In the genomic region with DNA sequence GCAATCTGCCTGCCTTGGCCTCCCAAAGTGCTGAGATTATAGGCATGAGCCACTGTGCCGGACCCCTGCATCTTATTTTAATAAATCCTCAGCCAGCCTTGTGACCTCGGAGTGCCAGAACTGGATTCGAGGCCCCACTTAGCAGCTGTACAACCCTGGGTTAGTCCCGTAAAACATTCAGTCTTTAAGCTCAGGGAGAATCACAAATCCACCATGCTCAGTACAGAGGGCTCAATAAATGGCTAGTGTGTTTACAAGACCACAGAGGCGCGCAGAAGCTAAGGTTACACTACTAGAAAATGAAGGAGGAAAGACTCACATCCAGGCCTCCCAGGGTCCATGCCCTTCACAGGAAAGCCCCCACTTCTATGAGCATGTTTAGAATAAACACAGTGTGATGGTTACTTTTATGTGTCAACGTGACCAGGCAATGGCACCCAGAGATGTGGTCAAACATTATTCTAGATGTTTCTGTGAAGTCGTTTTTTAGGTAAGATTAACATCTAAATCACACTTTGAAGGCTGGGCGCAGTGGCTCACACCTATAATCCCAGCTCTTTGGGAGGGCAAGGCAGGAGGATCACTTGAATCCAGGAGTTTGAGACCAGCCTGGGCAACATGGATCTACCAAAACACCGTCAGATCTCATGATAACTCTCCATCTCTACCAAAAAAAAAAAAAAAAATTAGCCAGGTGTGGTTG, we compare ENCODE assay signal across 15 cellular contexts. TPM values are rescaled to one million over a fixed set of nuclear protein-coding genes. Genes with fewer than 3 reads are reported as not detected.
DNase-seq lines count a peak whose midpoint lies in the region; ATAC-seq and TF ChIP-seq lines count a peak whose summit lies in the region.
"Had no signal": no experiment of that assay in that cellular context is flagged by ENCODE, and none has a peak within 500 bp of the region (broad histone marks: within the 10 kb centered on the region; RNA-seq: fewer than 3 reads in every experiment).

No MANE protein-coding gene starts in this region.

- no peaks in the 10 kb centered on the region for H3K9me2 ChIP-seq in HCT116 (ENCODE audit: insufficient read depth)

- H4K20me1 ChIP-seq in HCT116 (ENCODE audit: insufficient read depth): no peaks in the 10 kb centered on the region

- no peak for TF ChIP-seq CTCF in HCT116 (IDR thresholded peaks at IDR 0.05 in 2 of 3, conservative IDR thresholded peaks at IDR 0.05 in 1 of 3; ENCODE audit: borderline replicate concordance in 1 of 3, insufficient read depth in 1 of 3, low read depth in 2 of 3, low read length in 2 of 3)
- no peak for TF ChIP-seq CTCF in RWPE1 (conservative IDR thresholded peaks at IDR 0.05; ENCODE audit: low read depth)
- TF ChIP-seq CTCF in foreskin keratinocyte (conservative IDR thresholded peaks at IDR 0.05): no peak

- H3K27ac ChIP-seq in HCT116 (ENCODE audit: low read depth, low read length) (peak overlapping the region; percentile 80), RWPE1 (peak overlapping the region; percentile 96), foreskin keratinocyte (peak overlapping the region; percentile 7)
- H3K27ac ChIP-seq: cardiac muscle cell, GM23248, parathyroid adenoma had no signal

- RAD21 ChIA-PET in HCT116 (lab: Charles Lee; ENCODE audit: low non-redundant PET in 1 of 2, low total read pairs in 2 of 2, uncharacterized antibody in 2 of 2, unreplicated experiment in 2 of 2): no interaction called here

- no TSS peak for BruUV-seq in HCT116 (replicated peaks; lab: Mats Ljungman, UMichigan)

- ATAC-seq in HCT116 (no peak), foreskin keratinocyte (no peak), HG03432 (IDR thresholded peaks at IDR 0.05; ENCODE audit: unreplicated experiment) (no peak), GM18858 (IDR thresholded peaks at IDR 0.05; ENCODE audit: unreplicated experiment) (no peak)
- no peak for ATAC-seq in stimulated activated memory B cell treated with anti-CD40 and anti-IgM and Interleukin-4, amounts not matched to agents 10 μg/mL and 1 μg/mL and 100 μg/mL, for 72 hours

- peaks cover 23 to 60% of the 10 kb centered on the region in 2 experiments for H3K4me1 ChIP-seq in HCT116 (ENCODE audit: control insufficient read depth in 1 of 2, insufficient read depth in 2 of 2, low read length in 2 of 2)
- H3K4me1 ChIP-seq in foreskin keratinocyte: peaks cover 18% of the 10 kb centered on the region
- H3K4me1 ChIP-seq: parathyroid adenoma had no signal

- no peaks in the 10 kb centered on the region for H3K9me3 ChIP-seq in HCT116 (ENCODE audit: control insufficient read depth in 1 of 2, insufficient read depth in 1 of 2, low read depth in 1 of 2, low read length in 2 of 2)

- peaks cover 39% of the 10 kb centered on the region for H3K4me1 Mint-ChIP-seq in stimulated activated memory B cell treated with anti-CD40 and anti-IgM and Interleukin-4, amounts not matched to agents 10 μg/mL and 1 μg/mL and 100 μg/mL, for 72 hours

- no peak overlapping the region for H3K4me3 Mint-ChIP-seq in stimulated activated memory B cell treated with anti-CD40 and anti-IgM and Interleukin-4, amounts not matched to agents 10 μg/mL and 1 μg/mL and 100 μg/mL, for 72 hours
- H3K4me3 Mint-ChIP-seq: activated naive CD4-positive, alpha-beta T cell treated with anti-CD3 and anti-CD28 coated beads for 36 hours had no signal

- peak overlapping the region; percentile 93 for H3K27ac Mint-ChIP-seq in stimulated activated memory B cell treated with anti-CD40 and anti-IgM and Interleukin-4, amounts not matched to agents 10 μg/mL and 1 μg/mL and 100 μg/mL, for 72 hours
- H3K27ac Mint-ChIP-seq: activated naive CD4-positive, alpha-beta T cell treated with anti-CD3 and anti-CD28 coated beads for 36 hours had no signal

- DNase-seq in HCT116 (ENCODE audit: low read depth, low spot score) (no peak), RWPE1 (ENCODE audit: low spot score) (no peak), foreskin keratinocyte (no peak), midbrain (lab: John Stamatoyannopoulos, UW) (no peak)
- DNase-seq: activated naive CD4-positive, alpha-beta T cell treated with anti-CD3 and anti-CD28 coated beads for 36 hours; GM23248; NCI-H1105 treated with DMSO at 0.1 percent for 48 hours; OCI-M1; stimulated activated CD4-positive, alpha-beta T cell treated with anti-CD3 and anti-CD28 coated beads, Interleukin-12 subunit alpha, Interleukin-12 subunit beta, amount 100 ng/mL, for 4 hours; WERI-Rb-1 had no signal

- H3K27me3 ChIP-seq in HCT116 (ENCODE audit: insufficient read depth, low read length) (no peaks in the 10 kb centered on the region), foreskin keratinocyte (no peaks in the 10 kb centered on the region)
- H3K27me3 ChIP-seq: cardiac muscle cell had no signal

- no peaks in the 10 kb centered on the region for H3K27me3 Mint-ChIP-seq in stimulated activated memory B cell treated with anti-CD40 and anti-IgM and Interleukin-4, amounts not matched to agents 10 μg/mL and 1 μg/mL and 100 μg/mL, for 72 hours

- peaks cover 7% of the 10 kb centered on the region for H3K36me3 Mint-ChIP-seq in stimulated activated memory B cell treated with anti-CD40 and anti-IgM and Interleukin-4, amounts not matched to agents 10 μg/mL and 1 μg/mL and 100 μg/mL, for 72 hours

- H3K9ac ChIP-seq in HCT116 (ENCODE audit: low read length): peak overlapping the region; percentile 59
- H3K9ac ChIP-seq: GM23248, parathyroid adenoma had no signal

- CTCF ChIA-PET in HCT116 (lab: Charles Lee): interaction anchor here (0.6 kb wide), 1 partner anchor 501 kb away, joined by 3 read pairs; no protein-coding TSS in a partner anchor
- CTCF ChIA-PET in RWPE1 (lab: Yijun Ruan, JAX): no interaction called here

- no peaks in the 10 kb centered on the region for H3K36me3 ChIP-seq in HCT116 (ENCODE audit: control insufficient read depth in 1 of 2, insufficient read depth in 2 of 2, low read length in 2 of 2)
- H3K36me3 ChIP-seq: cardiac muscle cell, WERI-Rb-1 had no signal

- no peak overlapping the region for H2AFZ ChIP-seq in HCT116 (ENCODE audit: low read depth, low read length, poor library complexity, severe bottlenecking)
- H2AFZ ChIP-seq: GM23248, parathyroid adenoma had no signal

- peaks cover 3% of the 10 kb centered on the region for H3K9me3 Mint-ChIP-seq in stimulated activated memory B cell treated with anti-CD40 and anti-IgM and Interleukin-4, amounts not matched to agents 10 μg/mL and 1 μg/mL and 100 μg/mL, for 72 hours
- H3K9me3 Mint-ChIP-seq: activated naive CD4-positive, alpha-beta T cell treated with anti-CD3 and anti-CD28 coated beads for 36 hours had no signal

- intact Hi-C loops in HCT116 (cut with micrococcal nuclease): no loop called here

- no peak for TF ChIP-seq POLR2A in HCT116 (IDR thresholded peaks at IDR 0.05; ENCODE audit: borderline replicate concordance, extremely low read depth, insufficient read depth, insufficient read length)

- H3K79me2 ChIP-seq in HCT116 (ENCODE audit: insufficient read depth, low read length): peaks cover 7% of the 10 kb centered on the region; the same call in 1 of the 2 replicates
- H3K79me2 ChIP-seq: parathyroid adenoma had no signal

- no peak overlapping the region for H3K4me3 ChIP-seq in HCT116 (replicated peaks in 1 of 2; ENCODE audit: low read depth in 1 of 2, low read length in 2 of 2)
- H3K4me3 ChIP-seq: cardiac muscle cell had no signal

- no peak for TF ChIP-seq RAD21 in HCT116 (IDR thresholded peaks at IDR 0.05; ENCODE audit: low read depth)

- POLR2A ChIA-PET in HCT116 (lab: Charles Lee): no interaction called here
- POLR2A ChIA-PET in RWPE1 (lab: Yijun Ruan, JAX; ENCODE audit: low non-redundant PET): no interaction called here

- peak overlapping the region; percentile 72 for H3K4me2 ChIP-seq in HCT116 (ENCODE audit: low read length)

TF ChIP-seq in HCT116, 20 proteins besides CTCF, POLR2A, EP300 and RAD21 (continues in another document):
- TF ChIP-seq EGR1 (IDR thresholded peaks at IDR 0.05; ENCODE audit: low read depth) (no peak), ELF1 (IDR thresholded peaks at IDR 0.05; ENCODE audit: borderline replicate concordance, low read depth) (no peak), TCF7L2 (IDR thresholded peaks at IDR 0.05; ENCODE audit: borderline replicate concordance, extremely low read depth, insufficient read depth, insufficient read length) (no peak), SP1 (IDR thresholded peaks at IDR 0.05; ENCODE audit: low read depth) (no peak), CEBPB (IDR thresholded peaks at IDR 0.05; ENCODE audit: low read depth) (no peak), ZNF274 (IDR thresholded peaks at IDR 0.05; ENCODE audit: low read depth, low read length) (no peak), EZH2 (IDR thresholded peaks at IDR 0.05) (no peak), YY1 (IDR thresholded peaks at IDR 0.05; ENCODE audit: extremely low read depth, insufficient replicate concordance, low read depth, low read length) (no peak), SRF (IDR thresholded peaks at IDR 0.05; ENCODE audit: low read depth) (no peak), EZH2phosphoT487 (IDR thresholded peaks at IDR 0.05; ENCODE audit: borderline replicate concordance) (no peak), CBX3 (IDR thresholded peaks at IDR 0.05; ENCODE audit: low read depth) (no peak), JUND (IDR thresholded peaks at IDR 0.05) (no peak), SIN3A (IDR thresholded peaks at IDR 0.05; ENCODE audit: low read depth) (no peak)
- TF ChIP-seq, protein P1, sequence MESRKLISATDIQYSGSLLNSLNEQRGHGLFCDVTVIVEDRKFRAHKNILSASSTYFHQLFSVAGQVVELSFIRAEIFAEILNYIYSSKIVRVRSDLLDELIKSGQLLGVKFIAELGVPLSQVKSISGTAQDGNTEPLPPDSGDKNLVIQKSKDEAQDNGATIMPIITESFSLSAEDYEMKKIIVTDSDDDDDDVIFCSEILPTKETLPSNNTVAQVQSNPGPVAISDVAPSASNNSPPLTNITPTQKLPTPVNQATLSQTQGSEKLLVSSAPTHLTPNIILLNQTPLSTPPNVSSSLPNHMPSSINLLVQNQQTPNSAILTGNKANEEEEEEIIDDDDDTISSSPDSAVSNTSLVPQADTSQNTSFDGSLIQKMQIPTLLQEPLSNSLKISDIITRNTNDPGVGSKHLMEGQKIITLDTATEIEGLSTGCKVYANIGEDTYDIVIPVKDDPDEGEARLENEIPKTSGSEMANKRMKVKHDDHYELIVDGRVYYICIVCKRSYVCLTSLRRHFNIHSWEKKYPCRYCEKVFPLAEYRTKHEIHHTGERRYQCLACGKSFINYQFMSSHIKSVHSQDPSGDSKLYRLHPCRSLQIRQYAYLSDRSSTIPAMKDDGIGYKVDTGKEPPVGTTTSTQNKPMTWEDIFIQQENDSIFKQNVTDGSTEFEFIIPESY (IDR thresholded peaks at IDR 0.05; ENCODE audit: extremely low read depth, insufficient replicate concordance, low read length): no peak

RNA-seq across cellular contexts. Expression of a gene that starts 55.3 kb away (rescaled TPM):
- total RNA-seq in HCT116 (2021; ENCODE audit: unreplicated experiment) (33.4 TPM), foreskin keratinocyte (4.7 and 5.7 TPM in 2 replicates)
- 13.3 and 13.8 TPM in 2 replicates for polyA plus RNA-seq in HCT116 (2012)
- polyA plus RNA-seq in foreskin keratinocyte: 1.9 and 3.2 TPM in 2 replicates

Comparison
In these comparisons a context has a peak if more than half of its experiments do, and no peak if none do; other contexts are left out.
1. H3K27ac ChIP-seq: peak in every context shown above with its lines; median percentile 96 in RWPE1; 80 in HCT116; 7 in foreskin keratinocyte.